In the genomic region with DNA sequence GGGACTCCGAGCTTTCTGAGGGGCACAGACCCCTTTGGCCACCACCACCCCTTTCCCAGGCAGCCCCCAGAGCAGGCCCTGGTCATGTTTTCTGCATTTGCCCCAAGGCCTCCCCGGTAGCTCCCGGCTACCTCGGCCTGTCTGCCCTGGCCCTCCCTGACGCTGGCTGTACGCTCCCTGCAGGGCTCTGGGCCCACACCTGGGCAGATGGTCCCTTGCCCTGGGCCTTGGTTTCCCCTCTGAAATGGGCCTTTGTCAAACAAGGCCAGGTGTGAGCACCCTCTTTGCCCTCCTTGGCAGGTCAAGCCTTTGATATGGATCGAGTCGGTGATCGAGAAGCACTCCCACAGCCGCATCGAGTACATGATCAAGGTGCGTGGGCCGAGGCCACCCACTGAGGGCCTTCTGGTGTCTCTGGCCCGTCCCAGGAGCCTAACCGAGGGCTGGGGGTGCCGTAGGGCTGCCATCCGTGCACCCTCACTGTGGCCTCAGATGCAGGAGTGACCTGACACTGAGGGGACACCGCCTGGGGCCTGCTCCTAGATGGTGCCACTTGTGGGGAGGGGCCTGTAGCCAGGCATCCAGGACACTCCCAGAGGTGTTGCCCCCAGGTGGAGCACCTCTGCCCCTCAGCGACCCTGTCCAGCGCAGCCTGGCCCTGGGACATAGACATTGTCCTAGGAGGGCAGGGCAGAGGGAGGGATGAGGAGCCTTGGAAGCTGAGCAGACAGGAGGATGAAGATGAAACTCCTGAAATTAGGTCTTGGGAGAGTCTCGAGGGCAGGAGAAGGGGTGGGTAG, we compare ENCODE assay signal across 1 cellular context.
TF ChIP-seq lines count a peak whose summit lies in the region.

No MANE protein-coding gene starts in this region.

TF ChIP-seq in IMR-90, 13 proteins besides CTCF, POLR2A, EP300 and RAD21:
- TF ChIP-seq MAZ (IDR thresholded peaks at IDR 0.05; ENCODE audit: borderline replicate concordance, low read depth, low read length) (no peak), RCOR1 (IDR thresholded peaks at IDR 0.05; ENCODE audit: insufficient replicate concordance, low read length) (no peak), FOS (IDR thresholded peaks at IDR 0.05; ENCODE audit: low read depth, low read length) (no peak)
